Comparison of ENCODE assay signal across 20 cellular contexts in the genomic region with DNA sequence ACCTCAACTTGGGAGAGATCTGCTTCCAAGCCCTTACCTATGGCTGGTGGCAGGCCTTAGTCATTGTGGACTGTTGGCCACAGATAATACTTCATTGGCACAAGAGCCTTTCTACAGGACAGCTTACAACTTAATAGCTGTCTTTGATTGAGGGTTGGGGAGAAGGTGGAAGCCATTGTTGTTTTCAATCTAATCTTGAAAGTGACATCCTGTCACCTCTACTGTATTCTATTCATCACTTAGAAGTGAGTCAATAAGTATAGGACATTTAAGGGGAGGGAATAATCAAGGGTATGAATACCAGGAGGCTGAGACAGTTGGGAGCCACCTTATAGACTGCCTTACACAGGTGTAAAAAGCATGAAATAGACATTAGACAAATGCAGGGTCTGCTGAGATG.
A peak's percentile ranks its signal among the peaks of the same experiment; 100 is the strongest.
DNase-seq lines count a peak whose midpoint lies in the region; ATAC-seq and TF ChIP-seq lines count a peak whose summit lies in the region.
"Had no signal": no experiment of that assay in that cellular context is flagged by ENCODE, and none has a peak within 500 bp of the region (broad histone marks: within the 10 kb centered on the region; RNA-seq: fewer than 3 reads in every experiment).

No MANE protein-coding gene starts in this region.

- H3K36me3 ChIP-seq in breast epithelium (no peaks in the 10 kb centered on the region), neural cell (ENCODE audit: insufficient read depth, low read length) (no peaks in the 10 kb centered on the region), brain microvascular endothelial cell (replicated peaks) (no peaks in the 10 kb centered on the region), psoas muscle (ENCODE audit: insufficient read depth in 1 of 2, low read depth in 1 of 2) (no peaks in the 10 kb centered on the region)
- H3K36me3 ChIP-seq: BLaER1 had no signal

- H3K79me2 ChIP-seq in neural cell (replicated peaks; ENCODE audit: insufficient read depth, low read length): no peaks in the 10 kb centered on the region

- H3K27ac Mint-ChIP-seq in MCF 10A (ENCODE audit: low read depth, unreplicated experiment): no peak overlapping the region
- H3K27ac Mint-ChIP-seq: B cell; CD14-positive monocyte; CD4-positive, alpha-beta T cell; CD8-positive, alpha-beta memory T cell; GM23338; H9 had no signal

- TF ChIP-seq EP300 in neural cell (conservative IDR thresholded peaks at IDR 0.05; ENCODE audit: poor library complexity, severe bottlenecking): peak; percentile 69

- H3K36me3 Mint-ChIP-seq in MCF 10A (ENCODE audit: insufficient read depth, unreplicated experiment): peaks cover 3% of the 10 kb centered on the region
- H3K36me3 Mint-ChIP-seq: CD14-positive monocyte; CD8-positive, alpha-beta memory T cell had no signal

- peak overlapping the region; percentile 23 to 64 for H3K27ac ChIP-seq in breast epithelium
- peak overlapping the region; percentile 90 for H3K27ac ChIP-seq in VCaP
- H3K27ac ChIP-seq in neural cell (ENCODE audit: low read length): no peak overlapping the region
- H3K27ac ChIP-seq in brain microvascular endothelial cell: no peak overlapping the region
- H3K27ac ChIP-seq in psoas muscle: no peak overlapping the region
- H3K27ac ChIP-seq: 22Rv1, BLaER1 had no signal

- no peaks in the 10 kb centered on the region for H3K9me3 ChIP-seq in breast epithelium
- no peaks in the 10 kb centered on the region for H3K9me3 ChIP-seq in neural cell (ENCODE audit: low read length)
- H3K9me3 ChIP-seq in psoas muscle: no peaks in the 10 kb centered on the region
- H3K9me3 ChIP-seq: BLaER1 had no signal

- TF ChIP-seq CTCF in breast epithelium (IDR thresholded peaks at IDR 0.05) (no peak), MCF 10A (IDR thresholded peaks at IDR 0.05; ENCODE audit: unreplicated experiment) (no peak), VCaP (conservative IDR thresholded peaks at IDR 0.05) (no peak), neural cell (IDR thresholded peaks at IDR 0.05; ENCODE audit: poor library complexity, severe bottlenecking) (no peak), brain microvascular endothelial cell (IDR thresholded peaks at IDR 0.05; ENCODE audit: low read depth, low read length, missing control alignments) (no peak), psoas muscle (IDR thresholded peaks at IDR 0.05) (no peak)

- no peak overlapping the region for H3K4me2 ChIP-seq in neural cell (ENCODE audit: low read length)
- H3K4me2 ChIP-seq: BLaER1, GM23338 had no signal

- no peak overlapping the region for H3K4me3 Mint-ChIP-seq in MCF 10A (ENCODE audit: unreplicated experiment)
- H3K4me3 Mint-ChIP-seq: B cell; CD14-positive monocyte; CD4-positive, alpha-beta T cell; CD8-positive, alpha-beta memory T cell; GM23338; H9 had no signal

- no peaks in the 10 kb centered on the region for H3K4me1 Mint-ChIP-seq in MCF 10A (ENCODE audit: insufficient read depth, unreplicated experiment)
- H3K4me1 Mint-ChIP-seq: B cell; CD14-positive monocyte; CD8-positive, alpha-beta memory T cell; H9 had no signal

- TF ChIP-seq RAD21 in neural cell (conservative IDR thresholded peaks at IDR 0.05): no peak

- CTCF ChIA-PET in MCF 10A (lab: Yijun Ruan, JAX): interaction anchor here (0.6 kb wide), 1 partner anchor 9 kb away, joined by 3 read pairs; no protein-coding TSS in a partner anchor

- ATAC-seq in HG03439 (IDR thresholded peaks at IDR 0.05; ENCODE audit: unreplicated experiment): no peak
- ATAC-seq in psoas muscle: no peak
- ATAC-seq: GM23338, HCT116 had no signal

- H3K4me1 ChIP-seq in breast epithelium (peaks cover 0 to 5% of the 10 kb centered on the region in 2 donors), psoas muscle (no peaks in the 10 kb centered on the region)
- H3K4me1 ChIP-seq: BLaER1 had no signal

- no peaks in the 10 kb centered on the region for H4K20me1 ChIP-seq in neural cell (ENCODE audit: insufficient read depth)
- H4K20me1 ChIP-seq: BLaER1 had no signal

- H3K9ac ChIP-seq in neural cell (ENCODE audit: low read length): no peak overlapping the region
- H3K9ac ChIP-seq: BLaER1 had no signal

- no peaks in the 10 kb centered on the region for H3K9me3 Mint-ChIP-seq in MCF 10A (ENCODE audit: unreplicated experiment)
- H3K9me3 Mint-ChIP-seq: CD4-positive, alpha-beta T cell; GM23338; H9 had no signal

- intact Hi-C loops in breast epithelium (cut with DNase I; ENCODE audit: low total_unique reads): no loop called here
- intact Hi-C loops in MCF 10A (cut with micrococcal nuclease): no loop called here
- intact Hi-C loops in psoas muscle (cut with DNase I): no loop called here

- TF ChIP-seq POLR2A in breast epithelium (IDR thresholded peaks at IDR 0.05): no peak

- no peak overlapping the region for H2AFZ ChIP-seq in neural cell (ENCODE audit: low read depth, low read length)
- H2AFZ ChIP-seq: GM23338 had no signal

- H3K4me3 ChIP-seq in breast epithelium (no peak overlapping the region), neural cell (ENCODE audit: low read length) (no peak overlapping the region), brain microvascular endothelial cell (ENCODE audit: low read depth, low read length) (no peak overlapping the region), psoas muscle (no peak overlapping the region)
- H3K4me3 ChIP-seq: BLaER1, GM23338 had no signal

- BruUV-seq in MCF 10A (replicated peaks; lab: Mats Ljungman, UMichigan): no TSS peak

- in situ Hi-C loops in brain microvascular endothelial cell (cut with HindIII; ENCODE audit: low pct_ligation_motif_present, low sequenced_read_pairs): no loop called here

- POLR2A ChIA-PET in MCF 10A (lab: Yijun Ruan, JAX): no interaction called here

- DNase-seq in breast epithelium (ENCODE audit: low spot score in 2 of 2) (no peak), MCF 10A (ENCODE audit: unreplicated experiment) (no peak), brain microvascular endothelial cell (no peak), psoas muscle (no peak), NCI-H128 (lab: John Stamatoyannopoulos, UW; ENCODE audit: unreplicated experiment) (no peak)
- DNase-seq: CD4-positive, alpha-beta T cell; CD8-positive, alpha-beta memory T cell; DMS 273 treated with DMSO at 0.1 percent for 48 hours; EL; GDM1; H9 had no signal

- H3K9me2 ChIP-seq in neural cell (ENCODE audit: insufficient read depth, low read length): no peaks in the 10 kb centered on the region

- H3K27me3 ChIP-seq in breast epithelium (no peaks in the 10 kb centered on the region), neural cell (ENCODE audit: insufficient read depth, low read depth, low read length) (no peaks in the 10 kb centered on the region), brain microvascular endothelial cell (replicated peaks) (no peaks in the 10 kb centered on the region), psoas muscle (ENCODE audit: insufficient read depth in 3 of 3, low read length in 2 of 3) (no peaks in the 10 kb centered on the region)
- H3K27me3 ChIP-seq: BLaER1 had no signal

- H3F3A ChIP-seq in neural cell (ENCODE audit: insufficient read depth, low read length, poor library complexity, severe bottlenecking): no peaks in the 10 kb centered on the region

- no peaks in the 10 kb centered on the region for H3K27me3 Mint-ChIP-seq in MCF 10A (ENCODE audit: insufficient read depth, unreplicated experiment)
- H3K27me3 Mint-ChIP-seq: B cell; CD4-positive, alpha-beta T cell; CD8-positive, alpha-beta memory T cell had no signal

TF ChIP-seq in neural cell, 6 proteins besides CTCF, POLR2A, EP300 and RAD21:
- TF ChIP-seq EZH2 (IDR thresholded peaks at IDR 0.05; ENCODE audit: borderline replicate concordance, insufficient read depth, low read length, poor library complexity, severe bottlenecking): no peak
- peak; percentile 61 for TF ChIP-seq POLR2AphosphoS5 (IDR thresholded peaks at IDR 0.05)

Comparison
In these comparisons a context has a peak if more than half of its experiments do, and no peak if none do; other contexts are left out.
1. H3K27ac ChIP-seq: peak in breast epithelium (2 of 2) and VCaP (single experiment); none in neural cell (single experiment), brain microvascular endothelial cell (single experiment) and psoas muscle (single experiment).